1 cellular context compared by ENCODE assay signal in genomic region chr13:76189882-76190519, GRCh38.
TF ChIP-seq lines count a peak whose summit lies in the region.

No MANE protein-coding gene starts in this region.

TF ChIP-seq in K562, 482 proteins besides CTCF, POLR2A, EP300 and RAD21 (continued from another document):
- no peak for TF ChIP-seq ZBTB26 (CRISPR knock-in tag; IDR thresholded peaks at IDR 0.05)
- TF ChIP-seq ZNF224 (CRISPR knock-in tag; IDR thresholded peaks at IDR 0.05), result no peak
- TF ChIP-seq KDM2B (CRISPR knock-in tag; IDR thresholded peaks at IDR 0.05), result no peak
